1 cellular context compared by ENCODE assay signal in genomic region chr10:95308389-95309302, GRCh38.
TF ChIP-seq lines count a peak whose summit lies in the region.

No MANE protein-coding gene starts in this region.

TF ChIP-seq in HEK293, 187 proteins besides CTCF, POLR2A, EP300 and RAD21 (continued from another document and continues in another):
- TF ChIP-seq, protein P1, sequence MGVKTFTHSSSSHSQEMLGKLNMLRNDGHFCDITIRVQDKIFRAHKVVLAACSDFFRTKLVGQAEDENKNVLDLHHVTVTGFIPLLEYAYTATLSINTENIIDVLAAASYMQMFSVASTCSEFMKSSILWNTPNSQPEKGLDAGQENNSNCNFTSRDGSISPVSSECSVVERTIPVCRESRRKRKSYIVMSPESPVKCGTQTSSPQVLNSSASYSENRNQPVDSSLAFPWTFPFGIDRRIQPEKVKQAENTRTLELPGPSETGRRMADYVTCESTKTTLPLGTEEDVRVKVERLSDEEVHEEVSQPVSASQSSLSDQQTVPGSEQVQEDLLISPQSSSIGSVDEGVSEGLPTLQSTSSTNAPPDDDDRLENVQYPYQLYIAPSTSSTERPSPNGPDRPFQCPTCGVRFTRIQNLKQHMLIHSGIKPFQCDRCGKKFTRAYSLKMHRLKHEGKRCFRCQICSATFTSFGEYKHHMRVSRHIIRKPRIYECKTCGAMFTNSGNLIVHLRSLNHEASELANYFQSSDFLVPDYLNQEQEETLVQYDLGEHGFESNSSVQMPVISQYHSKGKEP (tag by site-specific recombination; IDR thresholded peaks at IDR 0.05), result peak; percentile 75; the same call in 1 of the 2 replicates
- TF ChIP-seq TSHZ1 (tag by site-specific recombination; IDR thresholded peaks at IDR 0.05; ENCODE audit: borderline replicate concordance), result peak; percentile 76
- no peak for TF ChIP-seq ZNF37A (tag by site-specific recombination; IDR thresholded peaks at IDR 0.05)
- TF ChIP-seq ZNF366 (tag by site-specific recombination; conservative IDR thresholded peaks at IDR 0.05), result peak; percentile 96
- no peak for TF ChIP-seq ZNF169 (tag by site-specific recombination; IDR thresholded peaks at IDR 0.05)
- peak; percentile 73; the same call in 1 of the 2 replicates for TF ChIP-seq ZNF394 (tag by site-specific recombination; IDR thresholded peaks at IDR 0.05; ENCODE audit: borderline replicate concordance)
- TF ChIP-seq ZNF148 (tag by site-specific recombination; IDR thresholded peaks at IDR 0.05; ENCODE audit: borderline replicate concordance), result no peak
- TF ChIP-seq ZNF280C (tag by site-specific recombination; IDR thresholded peaks at IDR 0.05), result no peak
- peak; percentile 44; the same call in 1 of the 2 replicates for TF ChIP-seq ZNF324 (tag by site-specific recombination; IDR thresholded peaks at IDR 0.05)
- no peak; the same call in 1 of the 2 replicates for TF ChIP-seq ZBTB21 (tag by site-specific recombination; IDR thresholded peaks at IDR 0.05)
- no peak for TF ChIP-seq ZNF776 (tag by site-specific recombination; IDR thresholded peaks at IDR 0.05; ENCODE audit: borderline replicate concordance)
- TF ChIP-seq ZNF274 (IDR thresholded peaks at IDR 0.05; ENCODE audit: low read length), result no peak
- TF ChIP-seq ZNF274 (tag by site-specific recombination; IDR thresholded peaks at IDR 0.05; ENCODE audit: borderline replicate concordance), result no peak
- TF ChIP-seq ZNF558 (tag by site-specific recombination; IDR thresholded peaks at IDR 0.05), result peak; percentile 69; the same call in 1 of the 2 replicates
- no peak for TF ChIP-seq ZNF704 (tag by site-specific recombination; IDR thresholded peaks at IDR 0.05)
- TF ChIP-seq, protein P2, sequence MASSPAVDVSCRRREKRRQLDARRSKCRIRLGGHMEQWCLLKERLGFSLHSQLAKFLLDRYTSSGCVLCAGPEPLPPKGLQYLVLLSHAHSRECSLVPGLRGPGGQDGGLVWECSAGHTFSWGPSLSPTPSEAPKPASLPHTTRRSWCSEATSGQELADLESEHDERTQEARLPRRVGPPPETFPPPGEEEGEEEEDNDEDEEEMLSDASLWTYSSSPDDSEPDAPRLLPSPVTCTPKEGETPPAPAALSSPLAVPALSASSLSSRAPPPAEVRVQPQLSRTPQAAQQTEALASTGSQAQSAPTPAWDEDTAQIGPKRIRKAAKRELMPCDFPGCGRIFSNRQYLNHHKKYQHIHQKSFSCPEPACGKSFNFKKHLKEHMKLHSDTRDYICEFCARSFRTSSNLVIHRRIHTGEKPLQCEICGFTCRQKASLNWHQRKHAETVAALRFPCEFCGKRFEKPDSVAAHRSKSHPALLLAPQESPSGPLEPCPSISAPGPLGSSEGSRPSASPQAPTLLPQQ (tag by site-specific recombination; IDR thresholded peaks at IDR 0.05), result peak; percentile 70
- TF ChIP-seq ZNF623 (tag by site-specific recombination; IDR thresholded peaks at IDR 0.05), result no peak
- no peak for TF ChIP-seq ZNF214 (tag by site-specific recombination; IDR thresholded peaks at IDR 0.05; ENCODE audit: borderline replicate concordance)
- TF ChIP-seq GLI2 (tag by site-specific recombination; IDR thresholded peaks at IDR 0.05; ENCODE audit: borderline replicate concordance, low read depth), result peak; percentile 52; the same call in 1 of the 2 replicates
- 0 out of 2 replicates have a peak, but pooled peaks have one; percentile 34 for TF ChIP-seq ZBTB1 (tag by site-specific recombination; IDR thresholded peaks at IDR 0.05)
- peak; percentile 97 for TF ChIP-seq PRDM6 (tag by site-specific recombination; IDR thresholded peaks at IDR 0.05)
- no peak for TF ChIP-seq ZNF416 (tag by site-specific recombination; IDR thresholded peaks at IDR 0.05)
- TF ChIP-seq ZNF701 (tag by site-specific recombination; IDR thresholded peaks at IDR 0.05), result no peak
- TF ChIP-seq BCL6B (tag by site-specific recombination; IDR thresholded peaks at IDR 0.05), result no peak
- peak; percentile 86 for TF ChIP-seq ZBTB17 (tag by site-specific recombination; IDR thresholded peaks at IDR 0.05)
- TF ChIP-seq, protein P3, sequence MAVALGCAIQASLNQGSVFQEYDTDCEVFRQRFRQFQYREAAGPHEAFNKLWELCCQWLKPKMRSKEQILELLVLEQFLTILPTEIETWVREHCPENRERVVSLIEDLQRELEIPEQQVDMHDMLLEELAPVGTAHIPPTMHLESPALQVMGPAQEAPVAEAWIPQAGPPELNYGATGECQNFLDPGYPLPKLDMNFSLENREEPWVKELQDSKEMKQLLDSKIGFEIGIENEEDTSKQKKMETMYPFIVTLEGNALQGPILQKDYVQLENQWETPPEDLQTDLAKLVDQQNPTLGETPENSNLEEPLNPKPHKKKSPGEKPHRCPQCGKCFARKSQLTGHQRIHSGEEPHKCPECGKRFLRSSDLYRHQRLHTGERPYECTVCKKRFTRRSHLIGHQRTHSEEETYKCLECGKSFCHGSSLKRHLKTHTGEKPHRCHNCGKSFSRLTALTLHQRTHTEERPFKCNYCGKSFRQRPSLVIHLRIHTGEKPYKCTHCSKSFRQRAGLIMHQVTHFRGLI (tag by site-specific recombination; IDR thresholded peaks at IDR 0.05), result peak; percentile 63
- no peak for TF ChIP-seq ZNF707 (tag by site-specific recombination; IDR thresholded peaks at IDR 0.05)
- no peak for TF ChIP-seq ZNF571 (tag by site-specific recombination; IDR thresholded peaks at IDR 0.05)
- no peak for TF ChIP-seq ZNF26 (tag by site-specific recombination; IDR thresholded peaks at IDR 0.05)
- TF ChIP-seq GLI4 (tag by site-specific recombination; IDR thresholded peaks at IDR 0.05), result no peak
- peak; percentile 100 for TF ChIP-seq INSM2 (tag by site-specific recombination; IDR thresholded peaks at IDR 0.05)
